8 cellular contexts compared by ENCODE assay signal in the genomic region with DNA sequence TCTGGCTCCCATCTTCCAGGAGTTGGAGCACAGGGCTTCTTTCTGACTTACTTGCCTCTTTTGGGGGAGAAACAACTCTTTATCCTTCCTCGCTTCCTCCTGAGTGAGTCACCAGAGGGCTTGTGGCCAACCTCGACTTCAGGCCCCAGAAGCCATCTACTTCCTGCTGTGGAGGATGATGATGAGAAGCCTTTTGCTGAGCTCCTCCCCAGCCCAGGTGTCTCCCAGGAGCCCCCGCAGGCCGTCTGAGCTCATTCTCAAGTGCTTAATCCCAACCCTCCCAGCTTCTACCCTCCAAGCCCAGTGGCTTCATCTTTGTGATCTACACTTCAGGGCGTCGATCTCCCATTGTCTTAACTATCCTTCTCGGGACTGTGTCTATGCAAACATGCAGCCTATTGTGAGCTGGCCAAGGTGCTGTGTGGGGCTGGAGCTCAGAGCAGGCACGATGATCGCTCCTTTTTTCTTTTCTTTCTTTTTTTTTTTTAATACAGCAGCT. TPM values are rescaled to one million over a fixed set of nuclear protein-coding genes. Genes with fewer than 3 reads are reported as not detected.
DNase-seq lines count a peak whose midpoint lies in the region; ATAC-seq and TF ChIP-seq lines count a peak whose summit lies in the region.

No MANE protein-coding gene starts in this region.

- DNase-seq in CD4-positive, alpha-beta T cell, result peak; percentile 21 to 62 (median 44)
- DNase-seq in NOMO-1 (lab: John Stamatoyannopoulos, UW; ENCODE audit: unreplicated experiment in 2 of 2) (peak; percentile 53 to 79), activated T-helper 1 cell treated with Interleukin-2 at 50 U/mL for 16 hours (ENCODE audit: low read depth) (peak; percentile 32), left colon (no peak), D341Med (ENCODE audit: low spot score) (no peak)

- H3K36me3 Mint-ChIP-seq in CD4-positive, alpha-beta T cell (ENCODE audit: low read depth), result peaks cover 55% of the 10 kb centered on the region

- no peaks in the 10 kb centered on the region for H3K27me3 Mint-ChIP-seq in CD4-positive, alpha-beta T cell

- H3K27me3 ChIP-seq in CD4-positive, alpha-beta T cell (ENCODE audit: control insufficient read depth, insufficient read depth, low read length), result no peaks in the 10 kb centered on the region

- CTCF ChIA-PET in CD4-positive, alpha-beta T cell (lab: Charles Lee), result interaction anchor here (0.8 to 1.1 kb wide), 2 partner anchors 15 to 192 kb away, joined by 3 to 4 read pairs; no protein-coding TSS in a partner anchor

- intact Hi-C loops in CD4-positive, alpha-beta T cell (cut with DNase I, micrococcal nuclease), result no loop called here
- intact Hi-C loops in left colon (cut with DNase I, micrococcal nuclease), result no loop called here

- peak overlapping the region; percentile 57 for H3K4me3 Mint-ChIP-seq in CD4-positive, alpha-beta T cell

- TF ChIP-seq CTCF in CD4-positive, alpha-beta T cell (IDR thresholded peaks at IDR 0.05), result no peak

- H3K27ac ChIP-seq in CD4-positive, alpha-beta T cell (ENCODE audit: low read depth, low read length), result peak overlapping the region; percentile 25

- no peaks in the 10 kb centered on the region for H3K9me3 ChIP-seq in CD4-positive, alpha-beta T cell (ENCODE audit: control insufficient read depth, low read length)

- H3K9me3 Mint-ChIP-seq in CD4-positive, alpha-beta T cell, result no peaks in the 10 kb centered on the region

- peaks cover 27% of the 10 kb centered on the region for H3K4me1 Mint-ChIP-seq in CD4-positive, alpha-beta T cell (ENCODE audit: low read depth)

- POLR2A ChIA-PET in CD4-positive, alpha-beta T cell (lab: Charles Lee), result interaction anchor here (0.5 to 1.7 kb wide), 6 partner anchors 14 to 492 kb away, joined by 3 to 11 read pairs (median 4); a partner anchor contains a TSS

- peak; percentile 89 for ATAC-seq in CD4-positive, alpha-beta T cell (ENCODE audit: poor library complexity)
- ATAC-seq in left colon (peak; percentile 13), GM21390 (IDR thresholded peaks at IDR 0.05; ENCODE audit: unreplicated experiment) (no peak), GM19395 (IDR thresholded peaks at IDR 0.05; ENCODE audit: unreplicated experiment) (no peak), HG03095 (IDR thresholded peaks at IDR 0.05; ENCODE audit: unreplicated experiment) (no peak)

- peak overlapping the region; percentile 81 for H3K27ac Mint-ChIP-seq in CD4-positive, alpha-beta T cell

RNA-seq across cellular contexts. Expression of a gene that starts 27.9 kb away (rescaled TPM):
- 1 to 10 TPM; 1.2 to 1.3 TPM for total RNA-seq in CD4-positive, alpha-beta T cell
- 100 to 1,000 TPM; 262 to 489 TPM for total RNA-seq in left colon

RNA-seq across cellular contexts. Expression of a gene that starts 35.0 kb away (rescaled TPM):
- 10 to 100 TPM; 12.8 to 13.0 TPM for total RNA-seq in CD4-positive, alpha-beta T cell
- total RNA-seq in left colon, result 1 to 10 TPM; 1.4 to 2.4 TPM

Comparison
In these comparisons a context has a peak if more than half of its experiments do, and no peak if none do; other contexts are left out.
1. ATAC-seq: peak in CD4-positive, alpha-beta T cell (single experiment) and left colon (single experiment); none in GM21390 (single experiment), GM19395 (single experiment) and HG03095 (single experiment).
2. DNase-seq: peak in CD4-positive, alpha-beta T cell (10 of 10), NOMO-1 (2 of 2) and activated T-helper 1 cell treated with Interleukin-2 at 50 U/mL for 16 hours (single experiment); none in left colon (0 of 2) and D341Med (single experiment).
3. RNA of a gene that starts 27.9 kb away (total RNA-seq): 262 to 489 TPM in left colon; 1.2 to 1.3 TPM in CD4-positive, alpha-beta T cell; every median in the first group is over 100 times any median in the second.
4. RNA of a gene that starts 35.0 kb away (total RNA-seq): 12.8 to 13.0 TPM in CD4-positive, alpha-beta T cell; 1.4 to 2.4 TPM in left colon; every median in the first group is over 4 times any median in the second.